17 cellular contexts compared by ENCODE assay signal in genomic region chr13:29520671-29521070, GRCh38.
DNase-seq lines count a peak whose midpoint lies in the region; ATAC-seq, FAIRE-seq and TF ChIP-seq lines count a peak whose summit lies in the region.
"Had no signal": no experiment of that assay in that cellular context is flagged by ENCODE, and none has a peak within 500 bp of the region (broad histone marks: within the 10 kb centered on the region; RNA-seq: fewer than 3 reads in every experiment).

No MANE protein-coding gene starts in this region.

- H3K27ac ChIP-seq in GM23248 (peak overlapping the region; percentile 94), left lung (peak overlapping the region in 1 of 2 donors; percentile 20), foreskin keratinocyte (no peak overlapping the region), colonic mucosa (no peak overlapping the region)
- H3K27ac ChIP-seq: heart left ventricle, right lobe of liver had no signal

- H3K27me3 ChIP-seq in GM23248 (replicated peaks; ENCODE audit: insufficient read depth) (no peaks in the 10 kb centered on the region), left lung (no peaks in the 10 kb centered on the region), foreskin keratinocyte (no peaks in the 10 kb centered on the region), colonic mucosa (no peaks in the 10 kb centered on the region)
- H3K27me3 ChIP-seq: heart left ventricle, right lobe of liver had no signal

- DNase-seq in GM23248, result peak; percentile 88
- DNase-seq in astrocyte of the hippocampus (ENCODE audit: low read depth, low spot score), result peak; percentile 90
- DNase-seq in left lung, result no peak
- DNase-seq in urothelium cell line (ENCODE audit: low spot score), result peak; percentile 14
- DNase-seq in stimulated activated CD4-positive, alpha-beta T cell treated with anti-CD3 and anti-CD28 coated beads, Interleukin-2, amount 100 ng/mL, for 24 hours, result no peak
- DNase-seq in foreskin keratinocyte, result no peak
- DNase-seq in colonic mucosa, result no peak
- DNase-seq: activated naive CD8-positive, alpha-beta T cell treated with anti-CD3 and anti-CD28 coated beads, Interleukin-2, amount 10 ng/mL, durations not matched to agents 7 days and 5 days; Calu3; heart left ventricle; left colon; natural killer cell; NCI-H1436 treated with DMSO at 0.1 percent for 48 hours; NCI-H524; right lobe of liver; stimulated activated naive CD8-positive, alpha-beta T cell treated with anti-CD3 and anti-CD28 coated beads, Interleukin-15, amount 100 ng/mL, for 72 hours had no signal

- in situ Hi-C loops in GM23248 (cut with MboI), result no loop called here

- H3K4me1 ChIP-seq in GM23248 (ENCODE audit: insufficient read depth), result peaks cover 45% of the 10 kb centered on the region
- no peaks in the 10 kb centered on the region for H3K4me1 ChIP-seq in left lung
- H3K4me1 ChIP-seq in foreskin keratinocyte, result no peaks in the 10 kb centered on the region
- H3K4me1 ChIP-seq in colonic mucosa, result no peaks in the 10 kb centered on the region
- H3K4me1 ChIP-seq: right lobe of liver had no signal

- H4K20me1 ChIP-seq in GM23248 (ENCODE audit: insufficient read depth), result no peaks in the 10 kb centered on the region

- intact Hi-C loops in left lung (cut with DNase I) (no loop called here), colonic mucosa (cut with DNase I) (no loop called here)

- H3K36me3 ChIP-seq in GM23248 (ENCODE audit: low read depth), result peaks cover 50% of the 10 kb centered on the region
- H3K36me3 ChIP-seq in left lung, result peaks cover 0 to 69% of the 10 kb centered on the region in 2 donors
- H3K36me3 ChIP-seq in colonic mucosa, result no peaks in the 10 kb centered on the region
- H3K36me3 ChIP-seq: right lobe of liver had no signal

- H3K9ac ChIP-seq in GM23248, result peak overlapping the region; percentile 70
- H3K9ac ChIP-seq in colonic mucosa (ENCODE audit: low read depth in 2 of 2, low read length in 2 of 2), result no peak overlapping the region

- FAIRE-seq in urothelium cell line (lab: Jason Lieb, UNC), result no peak

- peaks cover 53% of the 10 kb centered on the region for H3F3A ChIP-seq in GM23248 (ENCODE audit: insufficient read depth)

- no peak overlapping the region for H3K4me3 ChIP-seq in GM23248
- H3K4me3 ChIP-seq in left lung, result no peak overlapping the region
- H3K4me3 ChIP-seq in colonic mucosa, result no peak overlapping the region
- H3K4me3 ChIP-seq: heart left ventricle, right lobe of liver had no signal

- ATAC-seq in left lung, result peak; percentile 75
- no peak for ATAC-seq in HG02970 (IDR thresholded peaks at IDR 0.05; ENCODE audit: low FRiP score, unreplicated experiment)
- no peak for ATAC-seq in foreskin keratinocyte
- ATAC-seq: heart left ventricle; left colon; natural killer cell; right lobe of liver; stimulated activated naive CD8-positive, alpha-beta T cell treated with anti-CD3 and anti-CD28 coated beads, Interleukin-15, amount 100 ng/mL, for 72 hours had no signal

- H2AFZ ChIP-seq in GM23248, result no peak overlapping the region

- no peaks in the 10 kb centered on the region for H3K9me3 ChIP-seq in GM23248 (ENCODE audit: low read depth)
- H3K9me3 ChIP-seq in left lung, result no peaks in the 10 kb centered on the region
- H3K9me3 ChIP-seq in colonic mucosa, result no peaks in the 10 kb centered on the region
- H3K9me3 ChIP-seq: heart left ventricle, right lobe of liver had no signal

- TF ChIP-seq CTCF in left lung (IDR thresholded peaks at IDR 0.05), result no peak
- no peak for TF ChIP-seq CTCF in foreskin keratinocyte (conservative IDR thresholded peaks at IDR 0.05)
- no peak for TF ChIP-seq CTCF in colonic mucosa (IDR thresholded peaks at IDR 0.05)

- peak overlapping the region; percentile 58 for H3K4me2 ChIP-seq in GM23248 (ENCODE audit: unreplicated experiment)

- H3K9me2 ChIP-seq in GM23248 (ENCODE audit: insufficient read depth), result no peaks in the 10 kb centered on the region

- WGBS in GM23248 (ENCODE audit: low coverage in 1 of 2, low lambda C conversion rate in 2 of 2, missing lambda C conversion rate in 2 of 2), 2 experiments, result 1 to 2% methylated on average over 4 of the region's 4 CpGs

- peaks cover 72% of the 10 kb centered on the region for H3K79me2 ChIP-seq in GM23248 (ENCODE audit: insufficient read depth)

Comparison
In these comparisons a context has a peak if more than half of its experiments do, and no peak if none do; other contexts are left out.
1. DNase-seq: peak in GM23248 (single experiment), astrocyte of the hippocampus (single experiment) and urothelium cell line (single experiment); none in left lung (0 of 2), stimulated activated CD4-positive, alpha-beta T cell treated with anti-CD3 and anti-CD28 coated beads, Interleukin-2, amount 100 ng/mL, for 24 hours (0 of 2), foreskin keratinocyte (0 of 2) and colonic mucosa (single experiment).